19 cellular contexts compared by ENCODE assay signal in the genomic region with DNA sequence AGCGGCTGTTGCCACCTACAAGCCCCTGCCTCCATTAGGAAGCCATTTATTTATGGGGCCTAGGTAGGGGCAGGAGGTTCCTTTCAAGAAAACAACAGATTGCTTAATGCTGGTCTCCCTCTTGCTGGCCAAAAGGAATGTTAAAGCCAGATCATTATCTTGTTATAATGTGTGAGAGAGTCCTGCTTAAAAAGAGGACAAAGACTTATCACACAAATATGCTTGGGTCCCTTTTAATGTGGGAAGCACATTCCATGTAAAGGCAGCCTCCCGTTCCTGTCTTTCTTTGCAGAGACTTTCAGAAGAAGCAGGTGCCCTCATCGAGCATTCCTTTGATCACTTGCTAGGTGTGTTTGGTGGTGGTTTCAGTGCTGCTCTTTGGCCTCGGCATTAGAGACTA.
A peak's percentile ranks its signal among the peaks of the same experiment; 100 is the strongest.
DNase-seq lines count a peak whose midpoint lies in the region; ATAC-seq and TF ChIP-seq lines count a peak whose summit lies in the region.
"Had no signal": no experiment of that assay in that cellular context is flagged by ENCODE, and none has a peak within 500 bp of the region (broad histone marks: within the 10 kb centered on the region; RNA-seq: fewer than 3 reads in every experiment).

No MANE protein-coding gene starts in this region.

- H3K4me1 ChIP-seq in GM23248 (ENCODE audit: insufficient read depth): peaks cover 10% of the 10 kb centered on the region
- peaks cover 0 to 33% (median 18%) of the 10 kb centered on the region in 4 donors for H3K4me1 ChIP-seq in stomach

- H3K36me3 Mint-ChIP-seq in WTC11: peaks cover 15% of the 10 kb centered on the region
- H3K36me3 Mint-ChIP-seq: CD4-positive, CD25-positive, alpha-beta regulatory T cell; naive B cell; stimulated activated naive B cell treated with anti-CD40 and anti-IgM and Interleukin-4, amounts not matched to agents 10 μg/mL and 1 μg/mL and 100 μg/mL, for 72 hours had no signal

- H3K4me2 ChIP-seq in GM23248 (ENCODE audit: unreplicated experiment): peak overlapping the region; percentile 46

- H3K36me3 ChIP-seq in GM23248 (ENCODE audit: low read depth) (0 out of 2 replicates have a peak, but pooled peaks cover 7% of the 10 kb centered on the region), stomach (peaks cover 0 to 8% (median 2%) of the 10 kb centered on the region in 4 donors)
- H3K36me3 ChIP-seq: brain microvascular endothelial cell had no signal

- CTCF ChIA-PET in WTC11 (lab: Charles Lee): no interaction called here

- H3K9me3 Mint-ChIP-seq in WTC11: peaks cover 9% of the 10 kb centered on the region

- no peaks in the 10 kb centered on the region for H3F3A ChIP-seq in GM23248 (ENCODE audit: insufficient read depth)

- H3K4me1 Mint-ChIP-seq in WTC11: peaks cover 52% of the 10 kb centered on the region
- H3K4me1 Mint-ChIP-seq: CD4-positive, CD25-positive, alpha-beta regulatory T cell; naive B cell; stimulated activated naive B cell treated with anti-CD40 and anti-IgM and Interleukin-4, amounts not matched to agents 10 μg/mL and 1 μg/mL and 100 μg/mL, for 72 hours had no signal

- TF ChIP-seq CTCF in WTC11 (IDR thresholded peaks at IDR 0.05) (no peak), stomach (IDR thresholded peaks at IDR 0.05) (no peak)

- DNase-seq in GM23248 (peak; percentile 69), WTC11 (ENCODE audit: low spot score) (no peak), iris pigment epithelial cell (ENCODE audit: low read depth) (peak; percentile 45), stomach (no peak), DMS79 (lab: John Stamatoyannopoulos, UW) (no peak), foreskin melanocyte (no peak), SKM-1 (lab: John Stamatoyannopoulos, UW; ENCODE audit: unreplicated experiment) (no peak), cerebellar cortex (ENCODE audit: low spot score) (no peak)
- DNase-seq: activated CD8-positive, alpha-beta T cell treated with anti-CD3 and anti-CD28 coated beads, Interleukin-2, amount 10 ng/mL, durations not matched to agents 7 days and 5 days; activated gamma-delta T cell treated with Interleukin-2 at 50 U/mL for 16 hours; brain microvascular endothelial cell; CD4-positive, CD25-positive, alpha-beta regulatory T cell; left cardiac atrium; naive B cell; NCI-H2081 treated with DMSO at 0.1 percent for 48 hours; NCI-H82; right cardiac atrium; SHP77 treated with DMSO at 0.1 percent for 48 hours; stimulated activated naive B cell treated with anti-CD40 and anti-IgM and Interleukin-4, amounts not matched to agents 10 μg/mL and 1 μg/mL and 100 μg/mL, for 72 hours had no signal

- H3K4me3 Mint-ChIP-seq in WTC11: no peak overlapping the region
- H3K4me3 Mint-ChIP-seq: activated CD8-positive, alpha-beta T cell treated with anti-CD3 and anti-CD28 coated beads, Interleukin-2, amount 10 ng/mL, durations not matched to agents 7 days and 5 days; CD4-positive, CD25-positive, alpha-beta regulatory T cell; naive B cell; stimulated activated naive B cell treated with anti-CD40 and anti-IgM and Interleukin-4, amounts not matched to agents 10 μg/mL and 1 μg/mL and 100 μg/mL, for 72 hours had no signal

- no peak overlapping the region for H3K9ac ChIP-seq in GM23248

- no peak for TF ChIP-seq POLR2A in stomach (IDR thresholded peaks at IDR 0.05)

- peak overlapping the region; percentile 8; the same call in 1 of the 2 replicates for H3K4me3 ChIP-seq in GM23248
- H3K4me3 ChIP-seq in stomach: no peak overlapping the region

- no peak for TF ChIP-seq EP300 in stomach (IDR thresholded peaks at IDR 0.05)

- H3K27ac Mint-ChIP-seq in WTC11: peak overlapping the region; percentile 60
- H3K27ac Mint-ChIP-seq: activated CD8-positive, alpha-beta T cell treated with anti-CD3 and anti-CD28 coated beads, Interleukin-2, amount 10 ng/mL, durations not matched to agents 7 days and 5 days; CD4-positive, CD25-positive, alpha-beta regulatory T cell; naive B cell; stimulated activated naive B cell treated with anti-CD40 and anti-IgM and Interleukin-4, amounts not matched to agents 10 μg/mL and 1 μg/mL and 100 μg/mL, for 72 hours had no signal

- H3K9me2 ChIP-seq in GM23248 (ENCODE audit: insufficient read depth): no peaks in the 10 kb centered on the region

- H3K79me2 ChIP-seq in GM23248 (ENCODE audit: insufficient read depth): peaks cover 89% of the 10 kb centered on the region

- ATAC-seq in WTC11: no peak
- ATAC-seq: activated CD8-positive, alpha-beta T cell treated with anti-CD3 and anti-CD28 coated beads, Interleukin-2, amount 10 ng/mL, durations not matched to agents 7 days and 5 days; left cardiac atrium; right cardiac atrium; stimulated activated naive B cell treated with anti-CD40 and anti-IgM and Interleukin-4, amounts not matched to agents 10 μg/mL and 1 μg/mL and 100 μg/mL, for 72 hours had no signal

- 51% methylated on average over 4 of the region's 4 CpGs for WGBS in GM23248 (ENCODE audit: low coverage in 1 of 2, low lambda C conversion rate in 2 of 2, missing lambda C conversion rate in 2 of 2), 2 experiments
- 49 to 65% (median 59%) methylated on average over 4 of the region's 4 CpGs for WGBS in stomach, 5 donors

- peaks cover 17% of the 10 kb centered on the region; the same call in 1 of the 2 replicates for H4K20me1 ChIP-seq in GM23248 (ENCODE audit: insufficient read depth)

- H2AFZ ChIP-seq in GM23248: no peak overlapping the region

- H3K9me3 ChIP-seq in GM23248 (ENCODE audit: low read depth) (no peaks in the 10 kb centered on the region), stomach (peaks cover 0 to 10% (median 7%) of the 10 kb centered on the region in 4 donors)

- no peaks in the 10 kb centered on the region for H3K27me3 Mint-ChIP-seq in WTC11 (ENCODE audit: low read depth)

- intact Hi-C loops in stomach (cut with DNase I; ENCODE audit: low total_unique reads): no loop called here

- POLR2A ChIA-PET in WTC11 (lab: Charles Lee): no interaction called here

- no peak overlapping the region for H3K27ac ChIP-seq in GM23248
- peak overlapping the region in 3 of 5 donors; percentile 28 to 58 (median 35) for H3K27ac ChIP-seq in stomach
- H3K27ac ChIP-seq: brain microvascular endothelial cell had no signal

- H3K27me3 ChIP-seq in GM23248 (replicated peaks; ENCODE audit: insufficient read depth) (no peaks in the 10 kb centered on the region), stomach (no peaks in the 10 kb centered on the region)
- H3K27me3 ChIP-seq: brain microvascular endothelial cell had no signal

- in situ Hi-C loops in GM23248 (cut with MboI): no loop called here

TF ChIP-seq in WTC11, 78 proteins besides CTCF, POLR2A, EP300 and RAD21:
- TF ChIP-seq, protein P1, sequence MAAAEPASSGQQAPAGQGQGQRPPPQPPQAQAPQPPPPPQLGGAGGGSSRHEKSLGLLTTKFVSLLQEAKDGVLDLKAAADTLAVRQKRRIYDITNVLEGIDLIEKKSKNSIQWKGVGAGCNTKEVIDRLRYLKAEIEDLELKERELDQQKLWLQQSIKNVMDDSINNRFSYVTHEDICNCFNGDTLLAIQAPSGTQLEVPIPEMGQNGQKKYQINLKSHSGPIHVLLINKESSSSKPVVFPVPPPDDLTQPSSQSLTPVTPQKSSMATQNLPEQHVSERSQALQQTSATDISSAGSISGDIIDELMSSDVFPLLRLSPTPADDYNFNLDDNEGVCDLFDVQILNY (CRISPR knock-in tag; IDR thresholded peaks at IDR 0.05): no peak
- TF ChIP-seq GTF2I (CRISPR knock-in tag; conservative IDR thresholded peaks at IDR 0.05) (no peak), SMAD4 (CRISPR knock-in tag; IDR thresholded peaks at IDR 0.05) (no peak), CBFB (CRISPR knock-in tag; IDR thresholded peaks at IDR 0.05; ENCODE audit: low read depth) (no peak), NR2C2 (CRISPR knock-in tag; IDR thresholded peaks at IDR 0.05) (no peak)
- TF ChIP-seq, protein P2, sequence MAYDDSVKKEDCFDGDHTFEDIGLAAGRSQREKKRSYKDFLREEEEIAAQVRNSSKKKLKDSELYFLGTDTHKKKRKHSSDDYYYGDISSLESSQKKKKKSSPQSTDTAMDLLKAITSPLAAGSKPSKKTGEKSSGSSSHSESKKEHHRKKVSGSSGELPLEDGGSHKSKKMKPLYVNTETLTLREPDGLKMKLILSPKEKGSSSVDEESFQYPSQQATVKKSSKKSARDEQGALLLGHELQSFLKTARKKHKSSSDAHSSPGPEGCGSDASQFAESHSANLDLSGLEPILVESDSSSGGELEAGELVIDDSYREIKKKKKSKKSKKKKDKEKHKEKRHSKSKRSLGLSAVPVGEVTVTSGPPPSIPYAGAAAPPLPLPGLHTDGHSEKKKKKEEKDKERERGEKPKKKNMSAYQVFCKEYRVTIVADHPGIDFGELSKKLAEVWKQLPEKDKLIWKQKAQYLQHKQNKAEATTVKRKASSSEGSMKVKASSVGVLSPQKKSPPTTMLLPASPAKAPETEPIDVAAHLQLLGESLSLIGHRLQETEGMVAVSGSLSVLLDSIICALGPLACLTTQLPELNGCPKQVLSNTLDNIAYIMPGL (CRISPR knock-in tag; IDR thresholded peaks at IDR 0.05): no peak
- TF ChIP-seq, protein P3, sequence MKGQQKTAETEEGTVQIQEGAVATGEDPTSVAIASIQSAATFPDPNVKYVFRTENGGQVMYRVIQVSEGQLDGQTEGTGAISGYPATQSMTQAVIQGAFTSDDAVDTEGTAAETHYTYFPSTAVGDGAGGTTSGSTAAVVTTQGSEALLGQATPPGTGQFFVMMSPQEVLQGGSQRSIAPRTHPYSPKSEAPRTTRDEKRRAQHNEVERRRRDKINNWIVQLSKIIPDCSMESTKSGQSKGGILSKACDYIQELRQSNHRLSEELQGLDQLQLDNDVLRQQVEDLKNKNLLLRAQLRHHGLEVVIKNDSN (CRISPR knock-in tag; IDR thresholded peaks at IDR 0.05): no peak

Comparison
In these comparisons a context has a peak if more than half of its experiments do, and no peak if none do; other contexts are left out.
1. DNase-seq: peak in GM23248 (single experiment) and iris pigment epithelial cell (single experiment); none in WTC11 (single experiment), stomach (single experiment), DMS79 (single experiment), foreskin melanocyte (single experiment), SKM-1 (single experiment) and cerebellar cortex (single experiment).